ENCODE assay signal across 19 cellular contexts in genomic region chr3:25297667-25298585, GRCh38.
DNase-seq lines count a peak whose midpoint lies in the region; ATAC-seq and TF ChIP-seq lines count a peak whose summit lies in the region.
"Had no signal": no experiment of that assay in that cellular context is flagged by ENCODE, and none has a peak within 500 bp of the region (broad histone marks: within the 10 kb centered on the region; RNA-seq: fewer than 3 reads in every experiment).

No MANE protein-coding gene starts in this region.

- TF ChIP-seq CTCF in astrocyte of the cerebellum (IDR thresholded peaks at IDR 0.05; ENCODE audit: low read depth, low read length, missing control alignments) (peak; percentile 17), fibroblast of lung (conservative IDR thresholded peaks at IDR 0.05 in 1 of 2, IDR thresholded peaks at IDR 0.05 in 1 of 2; ENCODE audit: low read depth in 1 of 2, low read length in 2 of 2) (no peak), osteoblast (IDR thresholded peaks at IDR 0.05; ENCODE audit: extremely low read depth, low read depth, low read length) (no peak)

- H3K4me2 ChIP-seq in fibroblast of lung (ENCODE audit: extremely low read depth, insufficient read depth, low read length) (no peak overlapping the region), osteoblast (ENCODE audit: insufficient read depth, low read length) (no peak overlapping the region)
- H3K4me2 ChIP-seq: SK-N-SH had no signal

- no peaks in the 10 kb centered on the region for H4K20me1 ChIP-seq in fibroblast of lung (ENCODE audit: control insufficient read depth, extremely low read depth, insufficient read depth, low read length)
- H4K20me1 ChIP-seq in osteoblast (ENCODE audit: insufficient read depth, low read length), result no peaks in the 10 kb centered on the region

- in situ Hi-C loops in astrocyte of the cerebellum (cut with HindIII; ENCODE audit: low sequenced_read_pairs), result no loop called here

- H3K79me2 ChIP-seq in fibroblast of lung (ENCODE audit: control insufficient read depth, insufficient read depth, low read length), result no peaks in the 10 kb centered on the region
- H3K79me2 ChIP-seq in osteoblast (ENCODE audit: insufficient read depth, low read length), result no peaks in the 10 kb centered on the region

- H3K9me3 ChIP-seq in fibroblast of lung (ENCODE audit: control insufficient read depth, insufficient read depth, low read depth, low read length) (no peaks in the 10 kb centered on the region), osteoblast (ENCODE audit: low read depth, low read length) (no peaks in the 10 kb centered on the region), MG63 (no peaks in the 10 kb centered on the region)
- H3K9me3 ChIP-seq: ascending aorta, pancreas, SK-N-SH, thoracic aorta had no signal

- peak; percentile 44 for ATAC-seq in GM18511 (IDR thresholded peaks at IDR 0.05; ENCODE audit: unreplicated experiment)
- ATAC-seq in GM19455 (IDR thresholded peaks at IDR 0.05; ENCODE audit: unreplicated experiment), result no peak
- ATAC-seq: left colon had no signal

- H3K27me3 ChIP-seq in fibroblast of lung (ENCODE audit: control insufficient read depth, insufficient read depth, low read length) (no peaks in the 10 kb centered on the region), osteoblast (ENCODE audit: insufficient read depth, low read length) (no peaks in the 10 kb centered on the region), MG63 (no peaks in the 10 kb centered on the region)
- H3K27me3 ChIP-seq: ascending aorta, pancreas had no signal

- H2AFZ ChIP-seq in fibroblast of lung (ENCODE audit: low read length) (no peak overlapping the region), osteoblast (ENCODE audit: low read length) (no peak overlapping the region)

- DNase-seq in astrocyte of the cerebellum (ENCODE audit: low read depth), result peak; percentile 55
- peak; percentile 47 to 58 for DNase-seq in fibroblast of lung (ENCODE audit: low read depth in 2 of 2)
- peak; percentile 43 for DNase-seq in osteoblast (ENCODE audit: insufficient read length, low spot score, missing footprints)
- DNase-seq in NCI-H1105 (lab: John Stamatoyannopoulos, UW), result no peak
- DNase-seq in MG63, result no peak
- no peak for DNase-seq in HuH-7 (ENCODE audit: low spot score)
- DNase-seq: activated CD4-positive, alpha-beta T cell treated with anti-CD3 and anti-CD28 coated beads, Interleukin-2, amount 10 ng/mL, durations not matched to agents 7 days and 5 days; activated CD8-positive, alpha-beta memory T cell treated with anti-CD3 and anti-CD28 coated beads, Interleukin-2, amount 50 U/mL, for 48 hours; activated gamma-delta T cell treated with Interleukin-2 at 50 U/mL for 16 hours; COR-L47; left colon; MV-4-11; NCI-H2029 treated with DMSO at 0.1 percent for 48 hours; pancreas; SK-N-SH had no signal

- H3K36me3 ChIP-seq in fibroblast of lung (ENCODE audit: control insufficient read depth, insufficient read depth, low read length), result no peaks in the 10 kb centered on the region
- H3K36me3 ChIP-seq in osteoblast (ENCODE audit: insufficient read depth, low read length), result no peaks in the 10 kb centered on the region
- H3K36me3 ChIP-seq in MG63, result no peaks in the 10 kb centered on the region
- H3K36me3 ChIP-seq: ascending aorta, pancreas, thoracic aorta had no signal

- H3K27ac ChIP-seq in fibroblast of lung (ENCODE audit: insufficient read depth, low read length) (no peak overlapping the region), osteoblast (ENCODE audit: low read depth, low read length) (no peak overlapping the region)
- H3K27ac ChIP-seq: ascending aorta, pancreas, thoracic aorta had no signal

- H3K4me1 ChIP-seq in fibroblast of lung (ENCODE audit: control insufficient read depth, extremely low read depth, insufficient read depth, low read length), result no peaks in the 10 kb centered on the region
- H3K4me1 ChIP-seq in osteoblast (ENCODE audit: insufficient read depth, low read length), result no peaks in the 10 kb centered on the region
- H3K4me1 ChIP-seq: ascending aorta, pancreas had no signal

- H3K4me3 ChIP-seq in astrocyte of the cerebellum (ENCODE audit: low read depth, low read length), result no peak overlapping the region
- no peak overlapping the region for H3K4me3 ChIP-seq in fibroblast of lung (replicated peaks in 1 of 4; ENCODE audit: control extremely low read depth in 1 of 4, insufficient read depth in 1 of 4, low read depth in 3 of 4, low read length in 4 of 4)
- no peak overlapping the region for H3K4me3 ChIP-seq in osteoblast (ENCODE audit: insufficient read depth, low read length)
- no peak overlapping the region for H3K4me3 ChIP-seq in MG63
- H3K4me3 ChIP-seq: ascending aorta, pancreas, thoracic aorta had no signal

- H3K9ac ChIP-seq in fibroblast of lung (ENCODE audit: insufficient read depth, low read length), result no peak overlapping the region
- H3K9ac ChIP-seq: SK-N-SH had no signal

Comparison
In these comparisons a context has a peak if more than half of its experiments do, and no peak if none do; other contexts are left out.
1. DNase-seq: peak in astrocyte of the cerebellum (single experiment), fibroblast of lung (2 of 2) and osteoblast (single experiment); none in NCI-H1105 (single experiment), MG63 (single experiment) and HuH-7 (single experiment).